Comparison of ENCODE assay signal across 27 cellular contexts in the genomic region with DNA sequence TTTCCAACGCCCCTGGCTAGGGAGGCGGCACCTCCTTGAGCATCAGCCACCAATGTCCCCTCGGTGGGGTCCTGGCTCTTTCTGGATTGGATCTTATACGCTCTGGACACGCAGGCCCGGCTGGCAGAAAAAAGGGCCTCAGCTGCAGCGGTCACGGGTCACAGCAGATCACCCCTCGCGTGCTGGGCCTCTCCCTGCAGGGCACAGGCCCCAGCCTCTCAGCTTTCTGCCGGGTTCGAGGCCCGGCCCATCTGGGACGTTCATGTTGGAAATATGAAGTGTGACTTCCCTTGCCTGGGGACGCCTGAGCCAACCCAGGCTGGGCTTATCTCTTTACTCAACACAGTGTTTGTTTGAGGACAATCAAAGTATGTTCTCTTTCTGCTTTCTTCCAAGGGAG. TPM values are rescaled to one million over a fixed set of nuclear protein-coding genes. Genes with fewer than 3 reads are reported as not detected.
"Had no signal": no experiment of that assay in that cellular context is flagged by ENCODE, and none has a peak within 500 bp of the region (broad histone marks: within the 10 kb centered on the region; RNA-seq: fewer than 3 reads in every experiment).

No MANE protein-coding gene starts in this region.

- H3K4me3 ChIP-seq: right lobe of liver, skin epidermis, thoracic aorta, vagina had no signal

- ATAC-seq: effector memory CD8-positive, alpha-beta T cell; naive thymus-derived CD4-positive, alpha-beta T cell had no signal

- H3K36me3 ChIP-seq: brain microvascular endothelial cell, right lobe of liver, thoracic aorta, vagina had no signal

- H3K4me3 Mint-ChIP-seq: activated B cell treated with CpG ODN at 0.5 μM for 24 hours; activated naive CD4-positive, alpha-beta T cell treated with anti-CD3 and anti-CD28 coated beads, Interleukin-2, amount 10 ng/mL, durations not matched to agents 7 days and 5 days; activated naive CD8-positive, alpha-beta T cell treated with anti-CD3 and anti-CD28 coated beads, Interleukin-2, amount 10 ng/mL, durations not matched to agents 7 days and 5 days; effector memory CD8-positive, alpha-beta T cell; immature natural killer cell; naive thymus-derived CD4-positive, alpha-beta T cell; T-helper 2 cell treated with Interferon-gamma antibody and Interleukin-4, amounts not matched to agents 5 μg/mL and 100 μg/mL, for 36 hours had no signal

- H3K4me1 Mint-ChIP-seq: activated B cell treated with CpG ODN at 0.5 μM for 24 hours; activated naive CD4-positive, alpha-beta T cell treated with anti-CD3 and anti-CD28 coated beads, Interleukin-2, amount 10 ng/mL, durations not matched to agents 7 days and 5 days; immature natural killer cell had no signal

- H3K36me3 Mint-ChIP-seq: activated naive CD4-positive, alpha-beta T cell treated with anti-CD3 and anti-CD28 coated beads, Interleukin-2, amount 10 ng/mL, durations not matched to agents 7 days and 5 days; activated naive CD8-positive, alpha-beta T cell treated with anti-CD3 and anti-CD28 coated beads, Interleukin-2, amount 10 ng/mL, durations not matched to agents 7 days and 5 days; immature natural killer cell; naive thymus-derived CD4-positive, alpha-beta T cell had no signal

- H3K27me3 Mint-ChIP-seq: activated B cell treated with CpG ODN at 0.5 μM for 24 hours had no signal

- H3K9me3 Mint-ChIP-seq: activated B cell treated with CpG ODN at 0.5 μM for 24 hours; activated naive CD4-positive, alpha-beta T cell treated with anti-CD3 and anti-CD28 coated beads, Interleukin-2, amount 10 ng/mL, durations not matched to agents 7 days and 5 days; activated naive CD8-positive, alpha-beta T cell treated with anti-CD3 and anti-CD28 coated beads, Interleukin-2, amount 10 ng/mL, durations not matched to agents 7 days and 5 days; effector memory CD8-positive, alpha-beta T cell; immature natural killer cell; T-helper 2 cell treated with Interferon-gamma antibody and Interleukin-4, amounts not matched to agents 5 μg/mL and 100 μg/mL, for 36 hours had no signal

- H3K27ac Mint-ChIP-seq: activated B cell treated with CpG ODN at 0.5 μM for 24 hours; activated naive CD4-positive, alpha-beta T cell treated with anti-CD3 and anti-CD28 coated beads, Interleukin-2, amount 10 ng/mL, durations not matched to agents 7 days and 5 days; activated naive CD8-positive, alpha-beta T cell treated with anti-CD3 and anti-CD28 coated beads, Interleukin-2, amount 10 ng/mL, durations not matched to agents 7 days and 5 days; effector memory CD8-positive, alpha-beta T cell; immature natural killer cell had no signal

- H3K9me3 ChIP-seq: right lobe of liver, thoracic aorta, vagina had no signal

- H3K27me3 ChIP-seq: brain microvascular endothelial cell, right lobe of liver, vagina had no signal

- DNase-seq: activated B cell treated with CpG ODN at 0.5 μM for 24 hours; activated CD4-positive, alpha-beta T cell treated with anti-CD3 and anti-CD28 coated beads, Interleukin-2, amount 50 U/mL, for 48 hours; activated CD8-positive, alpha-beta memory T cell treated with anti-CD3 and anti-CD28 coated beads for 24 hours; activated gamma-delta T cell; activated naive CD4-positive, alpha-beta T cell treated with anti-CD3 and anti-CD28 coated beads, Interleukin-2, amount 10 ng/mL, durations not matched to agents 7 days and 5 days; activated naive CD8-positive, alpha-beta T cell treated with anti-CD3 and anti-CD28 coated beads, Interleukin-2, amount 10 ng/mL, durations not matched to agents 7 days and 5 days; brain microvascular endothelial cell; cortex of kidney; effector memory CD8-positive, alpha-beta T cell; foreskin fibroblast; hypothalamus; immature natural killer cell; kidney; midbrain; naive thymus-derived CD4-positive, alpha-beta T cell; right lobe of liver; stimulated activated CD4-positive, alpha-beta T cell treated with anti-CD3 and anti-CD28 coated beads, Interleukin-12 subunit alpha, Interleukin-12 subunit beta, amount 100 ng/mL, for 4 hours; stimulated activated CD4-positive, alpha-beta T cell treated with anti-CD3 and anti-CD28 coated beads, Interleukin-4, amount 100 ng/mL, for 1 hour; stimulated activated naive CD8-positive, alpha-beta T cell treated with anti-CD3 and anti-CD28 coated beads, Interleukin-15, Interleukin-2, amounts not matched to agents 100 U/mL and 50 U/mL, for 24 hours; T-helper 1 cell; trophoblast cell had no signal

- H3K4me1 ChIP-seq: right lobe of liver, vagina had no signal

- H3K27ac ChIP-seq: brain microvascular endothelial cell, right lobe of liver, skin epidermis, vagina had no signal

RNA-seq across cellular contexts. Expression of a gene that starts 38.5 kb away (rescaled TPM):
- total RNA-seq: activated B cell treated with CpG ODN at 0.5 μM for 24 hours, endothelial cell of umbilical vein had no signal
- polyA plus RNA-seq: immature natural killer cell; naive thymus-derived CD4-positive, alpha-beta T cell had no signal

RNA-seq across cellular contexts. Expression of a gene that starts 58.6 kb away (rescaled TPM):
- total RNA-seq: activated B cell treated with CpG ODN at 0.5 μM for 24 hours; activated naive CD8-positive, alpha-beta T cell treated with anti-CD3 and anti-CD28 coated beads, Interleukin-2, amount 10 ng/mL, durations not matched to agents 7 days and 5 days; endothelial cell of umbilical vein; naive thymus-derived CD4-positive, alpha-beta T cell; osteoblast had no signal
- polyA plus RNA-seq: endothelial cell of umbilical vein; naive thymus-derived CD4-positive, alpha-beta T cell had no signal
